In genomic region chr7:100674441-100675407, GRCh38 we compare ENCODE assay signal across 9 cellular contexts. TPM values are rescaled to one million over a fixed set of nuclear protein-coding genes. Genes with fewer than 3 reads are reported as not detected.
DNase-seq lines count a peak whose midpoint lies in the region; ATAC-seq and TF ChIP-seq lines count a peak whose summit lies in the region.
"Had no signal": no experiment of that assay in that cellular context is flagged by ENCODE, and none has a peak within 500 bp of the region (broad histone marks: within the 10 kb centered on the region; RNA-seq: fewer than 3 reads in every experiment).

No MANE protein-coding gene starts in this region.

- TF ChIP-seq CTCF in gastroesophageal sphincter (IDR thresholded peaks at IDR 0.05) (no peak), ovary (IDR thresholded peaks at IDR 0.05) (no peak), GM13976 (IDR thresholded peaks at IDR 0.05; ENCODE audit: borderline replicate concordance, control extremely low read depth, extremely low read depth, insufficient read depth, missing control alignments) (no peak)

- DNase-seq in DMS53 (lab: John Stamatoyannopoulos, UW) (peak; percentile 77), LoVo (ENCODE audit: low spot score) (peak; percentile 16), ovary (peak; percentile 37 to 65 (median 61)), GM13976 (ENCODE audit: low spot score) (no peak), NCI-H510A (lab: John Stamatoyannopoulos, UW) (no peak), DMS153 (lab: John Stamatoyannopoulos, UW) (no peak)
- peak; percentile 32 for DNase-seq in activated effector memory CD4-positive, alpha-beta T cell treated with Interleukin-2 at 50 U/mL for 16 hours

- no peaks in the 10 kb centered on the region for H3K27me3 ChIP-seq in gastroesophageal sphincter
- H3K27me3 ChIP-seq in ovary, result no peaks in the 10 kb centered on the region

- H3K4me1 ChIP-seq in gastroesophageal sphincter (peaks cover 0 to 48% (median 19%) of the 10 kb centered on the region in 3 donors), ovary (ENCODE audit: insufficient read depth) (peaks cover 1% of the 10 kb centered on the region)

- intact Hi-C loops in ovary (cut with DNase I), result loop anchor here in 2 of 4 donors (5.0 kb wide), 3 partner anchors 67 to 137 kb away; partner anchors contain the start of genes AGFG2 (in 1 of the 2) and PCOLCE (in 1 of the 2)

- TF ChIP-seq EP300 in gastroesophageal sphincter (IDR thresholded peaks at IDR 0.05) (no peak), ovary (IDR thresholded peaks at IDR 0.05) (no peak)

- H3K9me3 ChIP-seq in gastroesophageal sphincter, result no peaks in the 10 kb centered on the region
- no peaks in the 10 kb centered on the region for H3K9me3 ChIP-seq in ovary

- H3K27ac ChIP-seq in gastroesophageal sphincter (peak overlapping the region; percentile 86 to 99 (median 98)), ovary (peak overlapping the region; percentile 96 to 97)

- peaks cover 0 to 34% of the 10 kb centered on the region in 2 donors for H3K36me3 ChIP-seq in gastroesophageal sphincter
- no peaks in the 10 kb centered on the region for H3K36me3 ChIP-seq in ovary

- in situ Hi-C loops in GM13976 (cut with MboI; ENCODE audit: low sequenced_read_pairs, unreplicated experiment), result no loop called here

- ATAC-seq in gastroesophageal sphincter, result no peak

- WGBS in gastroesophageal sphincter (ENCODE audit: low coverage in 1 of 2), 2 donors, result no CpG with 5 or more reads among the region's 82 CpGs
- 0 to 1% (median 0%) methylated on average over 53 to 82 of the region's 82 CpGs for WGBS in ovary, 3 donors

- H3K4me3 ChIP-seq in gastroesophageal sphincter (peak overlapping the region; percentile 73 to 97), ovary (peak overlapping the region; percentile 77)

- TF ChIP-seq POLR2A in gastroesophageal sphincter (IDR thresholded peaks at IDR 0.05) (no peak), ovary (IDR thresholded peaks at IDR 0.05) (no peak)

RNA-seq across cellular contexts. Expression of gene GNB2, which starts 1.2 kb away (rescaled TPM):
- 100 to 1,000 TPM; 124 to 217 (median 162) TPM for total RNA-seq in gastroesophageal sphincter
- total RNA-seq in ovary, result 100 to 1,000 TPM; 109 to 281 (median 216) TPM
- 100 to 1,000 TPM in 1 of 2 donors, 10 to 100 TPM in 1; 18.9 to 187 TPM for polyA plus RNA-seq in ovary

RNA-seq across cellular contexts. Expression of gene ACTL6B, which starts 18.5 kb away (rescaled TPM):
- total RNA-seq in gastroesophageal sphincter, result 1 to 10 TPM in 1 of 4 donors, not detected in 3; 2.2 TPM
- not detected for total RNA-seq in ovary
- not detected for polyA plus RNA-seq in ovary
- total RNA-seq: NCI-H460 had no signal

RNA-seq across cellular contexts. Expression of gene GIGYF1, which starts 19.3 kb away (rescaled TPM):
- total RNA-seq in gastroesophageal sphincter, result 10 to 100 TPM; 20.4 to 43.3 (median 31.0) TPM
- 10 to 100 TPM; 23.1 to 93.0 (median 63.2) TPM for total RNA-seq in ovary
- 10 to 100 TPM in 1 of 2 donors, 1 to 10 TPM in 1; 7.0 to 45.1 TPM for polyA plus RNA-seq in ovary

RNA-seq across cellular contexts. Expression of gene POP7, which starts 31.2 kb away (rescaled TPM):
- total RNA-seq in gastroesophageal sphincter (10 to 100 TPM; 31.4 to 40.6 (median 33.2) TPM), ovary (10 to 100 TPM; 13.8 to 29.2 (median 22.2) TPM)
- polyA plus RNA-seq in ovary, result 10 to 100 TPM; 11.1 to 26.5 TPM

RNA-seq across cellular contexts. Expression of gene TFR2, which starts 33.4 kb away (rescaled TPM):
- total RNA-seq in gastroesophageal sphincter (1 to 10 TPM in 1 of 4 donors, not detected in 3; 1.6 TPM), ovary (under 1 TPM in 4 of 7 donors, not detected in 3; 0.12 to 0.79 (median 0.26) TPM)
- polyA plus RNA-seq in ovary, result under 1 TPM; 0.06 to 0.13 TPM

Comparison
In these comparisons a context has a peak if more than half of its experiments do, and no peak if none do; other contexts are left out.
1. DNase-seq: peak in DMS53 (single experiment), LoVo (single experiment), activated effector memory CD4-positive, alpha-beta T cell treated with Interleukin-2 at 50 U/mL for 16 hours (single experiment) and ovary (5 of 5); none in GM13976 (single experiment), NCI-H510A (single experiment) and DMS153 (single experiment).